In the genomic region with DNA sequence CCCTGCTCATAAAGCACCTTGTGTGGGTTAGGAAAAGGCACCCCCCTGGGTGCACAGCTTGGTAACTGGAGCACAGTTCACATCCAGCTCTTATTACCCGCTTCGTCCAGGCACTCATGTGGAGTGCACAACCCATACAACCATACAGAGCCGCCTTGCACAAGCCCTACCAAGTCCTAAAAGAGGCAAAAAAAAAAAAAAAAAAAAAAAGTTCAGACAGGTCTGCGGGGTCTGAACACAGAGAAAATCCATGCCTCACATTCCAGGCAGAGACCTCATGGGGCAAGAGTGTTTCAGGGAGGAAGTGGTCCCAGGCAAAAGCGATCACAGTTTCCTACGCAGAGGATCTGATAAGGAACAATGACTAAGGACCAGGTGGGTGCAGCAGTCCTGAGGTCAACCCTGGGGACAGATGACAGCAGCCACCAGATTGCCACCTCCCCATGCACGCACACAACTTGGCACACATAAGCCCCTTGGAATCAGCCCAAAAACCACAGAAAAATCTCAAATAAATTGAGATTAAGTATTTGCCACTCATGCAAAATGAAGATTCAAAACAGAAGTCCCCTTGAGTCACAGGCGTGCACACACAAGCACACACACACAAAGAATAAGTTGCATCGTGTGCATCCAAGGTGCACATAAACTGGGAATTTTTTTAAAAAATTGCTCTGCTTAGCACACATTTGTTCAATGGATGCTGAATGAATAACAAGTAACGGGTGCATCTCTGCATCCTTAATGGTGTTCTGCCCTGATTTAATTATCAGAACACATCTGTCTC, we compare ENCODE assay signal across 12 cellular contexts. TPM values are rescaled to one million over a fixed set of nuclear protein-coding genes. Genes with fewer than 3 reads are reported as not detected.
A peak's percentile ranks its signal among the peaks of the same experiment; 100 is the strongest.
DNase-seq lines count a peak whose midpoint lies in the region; ATAC-seq, FAIRE-seq and TF ChIP-seq lines count a peak whose summit lies in the region.
"Had no signal": no experiment of that assay in that cellular context is flagged by ENCODE, and none has a peak within 500 bp of the region (broad histone marks: within the 10 kb centered on the region; RNA-seq: fewer than 3 reads in every experiment).

No MANE protein-coding gene starts in this region.

- H3K36me3 ChIP-seq in gastrocnemius medialis (no peaks in the 10 kb centered on the region), spleen (no peaks in the 10 kb centered on the region)
- H3K36me3 ChIP-seq: uterus had no signal

- DNase-seq in activated CD8-positive, alpha-beta memory T cell treated with anti-CD3 and anti-CD28 coated beads, Interleukin-2, amount 10 ng/mL, durations not matched to agents 7 days and 5 days, result no peak
- DNase-seq in activated CD8-positive, alpha-beta memory T cell treated with anti-CD3 and anti-CD28 coated beads for 24 hours, result no peak
- peak; percentile 34 for DNase-seq in HTR-8/SVneo (ENCODE audit: insufficient read length, low spot score)
- DNase-seq in activated naive CD8-positive, alpha-beta T cell treated with anti-CD3 and anti-CD28 coated beads, Interleukin-2, amount 10 ng/mL, durations not matched to agents 7 days and 5 days, result no peak
- peak in 1 of 2 donors; percentile 69 for DNase-seq in gastrocnemius medialis
- no peak for DNase-seq in NCI-H69 (lab: John Stamatoyannopoulos, UW)
- no peak for DNase-seq in spleen
- no peak for DNase-seq in caudate nucleus (lab: John Stamatoyannopoulos, UW)
- DNase-seq: central memory CD4-positive, alpha-beta T cell; occipital lobe; uterus had no signal

- H3K4me3 ChIP-seq in gastrocnemius medialis (no peak overlapping the region), spleen (no peak overlapping the region)
- H3K4me3 ChIP-seq: SK-N-MC, uterus had no signal

- H3K4me3 Mint-ChIP-seq in activated CD8-positive, alpha-beta memory T cell treated with anti-CD3 and anti-CD28 coated beads, Interleukin-2, amount 10 ng/mL, durations not matched to agents 7 days and 5 days, result no peak overlapping the region
- no peak overlapping the region for H3K4me3 Mint-ChIP-seq in activated naive CD8-positive, alpha-beta T cell treated with anti-CD3 and anti-CD28 coated beads, Interleukin-2, amount 10 ng/mL, durations not matched to agents 7 days and 5 days

- no peaks in the 10 kb centered on the region for H3K9me3 Mint-ChIP-seq in activated CD8-positive, alpha-beta memory T cell treated with anti-CD3 and anti-CD28 coated beads, Interleukin-2, amount 10 ng/mL, durations not matched to agents 7 days and 5 days (ENCODE audit: low read depth)
- H3K9me3 Mint-ChIP-seq in activated naive CD8-positive, alpha-beta T cell treated with anti-CD3 and anti-CD28 coated beads, Interleukin-2, amount 10 ng/mL, durations not matched to agents 7 days and 5 days, result no peaks in the 10 kb centered on the region

- H3K36me3 Mint-ChIP-seq in activated CD8-positive, alpha-beta memory T cell treated with anti-CD3 and anti-CD28 coated beads, Interleukin-2, amount 10 ng/mL, durations not matched to agents 7 days and 5 days, result no peaks in the 10 kb centered on the region
- no peaks in the 10 kb centered on the region for H3K36me3 Mint-ChIP-seq in activated naive CD8-positive, alpha-beta T cell treated with anti-CD3 and anti-CD28 coated beads, Interleukin-2, amount 10 ng/mL, durations not matched to agents 7 days and 5 days

- H3K27me3 ChIP-seq in gastrocnemius medialis, result no peaks in the 10 kb centered on the region
- H3K27me3 ChIP-seq in spleen (replicated peaks in 1 of 7), result peaks cover 0 to 29% (median 4%) of the 10 kb centered on the region in 7 donors
- H3K27me3 ChIP-seq: uterus had no signal

- POLR2A ChIA-PET in activated naive CD8-positive, alpha-beta T cell treated with anti-CD3 and anti-CD28 coated beads, Interleukin-2, amount 10 ng/mL, durations not matched to agents 7 days and 5 days (lab: Charles Lee), result no interaction called here

- peak overlapping the region; percentile 92 to 97 (median 97) for H3K27ac ChIP-seq in gastrocnemius medialis
- no peak overlapping the region for H3K27ac ChIP-seq in spleen
- H3K27ac ChIP-seq in caudate nucleus (ENCODE audit: low read depth, low read length), result no peak overlapping the region
- H3K27ac ChIP-seq: SK-N-MC, uterus had no signal

- CTCF ChIA-PET in activated CD8-positive, alpha-beta memory T cell treated with anti-CD3 and anti-CD28 coated beads, Interleukin-2, amount 10 ng/mL, durations not matched to agents 7 days and 5 days (lab: Charles Lee), result interaction anchor here (1.2 to 1.5 kb wide), 2 partner anchors 254 kb away, joined by 3 read pairs; no protein-coding TSS in a partner anchor

- in situ Hi-C loops in gastrocnemius medialis (cut with MboI; ENCODE audit: low sequenced_read_pairs in 4 of 4), result no loop called here

- ATAC-seq in activated CD8-positive, alpha-beta memory T cell treated with anti-CD3 and anti-CD28 coated beads, Interleukin-2, amount 10 ng/mL, durations not matched to agents 7 days and 5 days, result peak; percentile 71
- ATAC-seq in activated naive CD8-positive, alpha-beta T cell treated with anti-CD3 and anti-CD28 coated beads, Interleukin-2, amount 10 ng/mL, durations not matched to agents 7 days and 5 days (ENCODE audit: low read depth), result peak; percentile 42
- peak in 1 of 2 donors; percentile 7 for ATAC-seq in gastrocnemius medialis

- TF ChIP-seq POLR2A in gastrocnemius medialis (IDR thresholded peaks at IDR 0.05), result no peak
- TF ChIP-seq POLR2A in spleen (IDR thresholded peaks at IDR 0.05), result no peak

- H3K4me1 Mint-ChIP-seq in activated CD8-positive, alpha-beta memory T cell treated with anti-CD3 and anti-CD28 coated beads, Interleukin-2, amount 10 ng/mL, durations not matched to agents 7 days and 5 days, result peaks cover 11% of the 10 kb centered on the region
- peaks cover 3% of the 10 kb centered on the region for H3K4me1 Mint-ChIP-seq in activated naive CD8-positive, alpha-beta T cell treated with anti-CD3 and anti-CD28 coated beads, Interleukin-2, amount 10 ng/mL, durations not matched to agents 7 days and 5 days

- TF ChIP-seq CTCF in gastrocnemius medialis (IDR thresholded peaks at IDR 0.05 in 4 of 5, conservative IDR thresholded peaks at IDR 0.05 in 1 of 5) (no peak), spleen (IDR thresholded peaks at IDR 0.05 in 8 of 11, conservative IDR thresholded peaks at IDR 0.05 in 3 of 11) (no peak)

- H3K4me1 ChIP-seq in gastrocnemius medialis, result peaks cover 47 to 50% of the 10 kb centered on the region in 2 donors
- H3K4me1 ChIP-seq in spleen, result peaks cover 0 to 10% (median 0%) of the 10 kb centered on the region in 6 donors
- H3K4me1 ChIP-seq: uterus had no signal

- no peaks in the 10 kb centered on the region for H3K9me3 ChIP-seq in gastrocnemius medialis
- no peaks in the 10 kb centered on the region for H3K9me3 ChIP-seq in spleen
- H3K9me3 ChIP-seq: uterus had no signal

- peaks cover 28% of the 10 kb centered on the region for H3K27me3 Mint-ChIP-seq in activated CD8-positive, alpha-beta memory T cell treated with anti-CD3 and anti-CD28 coated beads, Interleukin-2, amount 10 ng/mL, durations not matched to agents 7 days and 5 days
- H3K27me3 Mint-ChIP-seq in activated naive CD8-positive, alpha-beta T cell treated with anti-CD3 and anti-CD28 coated beads, Interleukin-2, amount 10 ng/mL, durations not matched to agents 7 days and 5 days, result peaks cover 24% of the 10 kb centered on the region

- no peak for FAIRE-seq in HTR-8/SVneo (lab: Jason Lieb, UNC)

- 46 to 58% (median 53%) methylated on average over 10 of the region's 10 CpGs for WGBS in spleen, 5 donors

- intact Hi-C loops in gastrocnemius medialis (cut with DNase I; ENCODE audit: low total_unique reads) (no loop called here), spleen (cut with DNase I; ENCODE audit: low total_unique reads) (no loop called here)

- no peak overlapping the region for H3K27ac Mint-ChIP-seq in activated CD8-positive, alpha-beta memory T cell treated with anti-CD3 and anti-CD28 coated beads, Interleukin-2, amount 10 ng/mL, durations not matched to agents 7 days and 5 days
- H3K27ac Mint-ChIP-seq in activated naive CD8-positive, alpha-beta T cell treated with anti-CD3 and anti-CD28 coated beads, Interleukin-2, amount 10 ng/mL, durations not matched to agents 7 days and 5 days, result no peak overlapping the region

RNA-seq across cellular contexts. Expression of a gene that starts 12.3 kb away (rescaled TPM):
- 1 to 10 TPM in 1 of 2 experiments, not detected in 1; 2.6 TPM for total RNA-seq in activated CD8-positive, alpha-beta memory T cell treated with anti-CD3 and anti-CD28 coated beads, Interleukin-2, amount 10 ng/mL, durations not matched to agents 7 days and 5 days
- not detected for total RNA-seq in activated naive CD8-positive, alpha-beta T cell treated with anti-CD3 and anti-CD28 coated beads, Interleukin-2, amount 10 ng/mL, durations not matched to agents 7 days and 5 days
- over 10,000 TPM in 2 of 4 donors, 1,000 to 10,000 TPM in 2; 7,153 to 19,373 (median 11,028) TPM for total RNA-seq in gastrocnemius medialis
- total RNA-seq in spleen, result under 1 TPM in 1 of 7 donors, not detected in 6; 0.64 TPM
- 1 to 10 TPM in 2 of 3 donors, under 1 TPM in 1; 0.93 to 5.0 (median 1.2) TPM for polyA plus RNA-seq in spleen
- total RNA-seq: occipital lobe had no signal

RNA-seq across cellular contexts. Expression of a gene that starts 43.4 kb away (rescaled TPM):
- total RNA-seq in activated CD8-positive, alpha-beta memory T cell treated with anti-CD3 and anti-CD28 coated beads, Interleukin-2, amount 10 ng/mL, durations not matched to agents 7 days and 5 days, result 10 to 100 TPM; 59.9 to 65.2 TPM
- 10 to 100 TPM; 66.9 to 68.0 TPM for total RNA-seq in activated naive CD8-positive, alpha-beta T cell treated with anti-CD3 and anti-CD28 coated beads, Interleukin-2, amount 10 ng/mL, durations not matched to agents 7 days and 5 days
- 1 to 10 TPM; 1.5 to 4.5 (median 2.9) TPM for total RNA-seq in gastrocnemius medialis
- 10 to 100 TPM; 33.5 to 48.1 (median 39.9) TPM for total RNA-seq in spleen
- 1 to 10 TPM; 4.4 to 7.3 (median 4.4) TPM for polyA plus RNA-seq in spleen

Comparison
In these comparisons a context has a peak if more than half of its experiments do, and no peak if none do; other contexts are left out.
1. H3K27ac ChIP-seq: peak in gastrocnemius medialis (4 of 4); none in spleen (0 of 8) and caudate nucleus (single experiment).
2. RNA of a gene that starts 12.3 kb away (total RNA-seq): 7,153 to 19,373 TPM in gastrocnemius medialis; 2.6 TPM in activated CD8-positive, alpha-beta memory T cell treated with anti-CD3 and anti-CD28 coated beads, Interleukin-2, amount 10 ng/mL, durations not matched to agents 7 days and 5 days, not detected in activated naive CD8-positive, alpha-beta T cell treated with anti-CD3 and anti-CD28 coated beads, Interleukin-2, amount 10 ng/mL, durations not matched to agents 7 days and 5 days and 0.64 TPM in spleen; every median in the first group is over 1,000 times any median in the second.
3. RNA of a gene that starts 43.4 kb away (total RNA-seq): 66.9 to 68.0 TPM in activated naive CD8-positive, alpha-beta T cell treated with anti-CD3 and anti-CD28 coated beads, Interleukin-2, amount 10 ng/mL, durations not matched to agents 7 days and 5 days, 59.9 to 65.2 TPM in activated CD8-positive, alpha-beta memory T cell treated with anti-CD3 and anti-CD28 coated beads, Interleukin-2, amount 10 ng/mL, durations not matched to agents 7 days and 5 days and 33.5 to 48.1 TPM in spleen; 1.5 to 4.5 TPM in gastrocnemius medialis; every median in the first group is over 4 times any median in the second.